ENCODE assay signal across 8 cellular contexts in genomic region chr3:107524214-107525100, GRCh38. TPM values are rescaled to one million over a fixed set of nuclear protein-coding genes. Genes with fewer than 3 reads are reported as not detected.
A peak's percentile ranks its signal among the peaks of the same experiment; 100 is the strongest.
DNase-seq lines count a peak whose midpoint lies in the region; ATAC-seq and TF ChIP-seq lines count a peak whose summit lies in the region.

No MANE protein-coding gene starts in this region.

- H3K27ac Mint-ChIP-seq in nephron progenitor cell: peak overlapping the region; percentile 93

- H3K4me1 Mint-ChIP-seq in nephron progenitor cell: peaks cover 39% of the 10 kb centered on the region

- peak overlapping the region; percentile 75 for H3K27ac ChIP-seq in foreskin keratinocyte
- H3K27ac ChIP-seq in thoracic aorta: peak overlapping the region; percentile 87 to 94

- H3K4me3 ChIP-seq in AG04449 (ENCODE audit: low read depth, low read length): peak overlapping the region; percentile 80
- H3K4me3 ChIP-seq in thoracic aorta: peak overlapping the region; percentile 95

- POLR2A ChIA-PET in AG04449 (lab: Yijun Ruan, JAX): interaction anchor here (1.0 kb wide), 1 partner anchor 9 kb away, joined by 4 read pairs; no protein-coding TSS in a partner anchor

- no peaks in the 10 kb centered on the region for H3K27me3 ChIP-seq in foreskin keratinocyte
- no peaks in the 10 kb centered on the region for H3K27me3 ChIP-seq in thoracic aorta (replicated peaks; ENCODE audit: insufficient read depth)

- H3K4me1 ChIP-seq in foreskin keratinocyte (no peaks in the 10 kb centered on the region), thoracic aorta (ENCODE audit: control insufficient read depth in 1 of 2, low read depth in 2 of 2) (peaks cover 11 to 15% of the 10 kb centered on the region in 2 donors)

- no peaks in the 10 kb centered on the region for H3K9me3 ChIP-seq in thoracic aorta

- CTCF ChIA-PET in AG04449 (lab: Yijun Ruan, JAX): interaction anchor here (1.0 to 1.4 kb wide), 5 partner anchors 10 to 289 kb away, joined by 3 to 7 read pairs (median 3); no protein-coding TSS in a partner anchor

- TF ChIP-seq CTCF in AG04449 (IDR thresholded peaks at IDR 0.05; ENCODE audit: insufficient read depth, low read length, missing control alignments) (no peak), foreskin keratinocyte (conservative IDR thresholded peaks at IDR 0.05) (no peak), nephron progenitor cell (IDR thresholded peaks at IDR 0.05) (no peak), thoracic aorta (IDR thresholded peaks at IDR 0.05) (no peak)

- no peaks in the 10 kb centered on the region for H3K9me3 Mint-ChIP-seq in nephron progenitor cell

- no peak for ATAC-seq in foreskin keratinocyte
- peak; percentile 14 for ATAC-seq in thoracic aorta (ENCODE audit: insufficient number of reproducible peaks, low FRiP score, low read depth)

- peaks cover 25% of the 10 kb centered on the region for H3K36me3 Mint-ChIP-seq in nephron progenitor cell (ENCODE audit: low read depth)

- no peaks in the 10 kb centered on the region for H3K36me3 ChIP-seq in thoracic aorta

- H3K4me3 Mint-ChIP-seq in nephron progenitor cell: peak overlapping the region; percentile 96

- H3K27me3 Mint-ChIP-seq in nephron progenitor cell (ENCODE audit: low read depth, poor library complexity): peaks cover 3% of the 10 kb centered on the region

- DNase-seq in AG04449 (ENCODE audit: low read depth, low spot score): no peak
- peak; percentile 6 for DNase-seq in GM19238 (ENCODE audit: insufficient read length, low spot score)
- peak; percentile 73 for DNase-seq in RPMI7951 (ENCODE audit: low read depth)
- DNase-seq in activated gamma-delta T cell treated with Interleukin-2 at 50 U/mL for 16 hours: peak; percentile 39
- DNase-seq in foreskin keratinocyte: peak; percentile 32 to 56
- DNase-seq in nephron progenitor cell: peak; percentile 67
- DNase-seq in thoracic aorta (ENCODE audit: low spot score): no peak
- DNase-seq in NCI-H187 (lab: John Stamatoyannopoulos, UW): no peak

RNA-seq across cellular contexts. Expression of gene BBX, which starts 1.7 kb away (rescaled TPM):
- 54.2 and 54.9 TPM in 2 replicates for total RNA-seq in RPMI7951 (2014; rRNA removed; shearing (Covaris generic))
- total RNA-seq in foreskin keratinocyte (51.1 and 52.8 TPM in 2 replicates), thoracic aorta (10 to 100 TPM; 57.4 to 74.5 TPM)
- polyA plus RNA-seq in foreskin keratinocyte: 4.7 TPM in 2 replicates

Comparison
In these comparisons a context has a peak if more than half of its experiments do, and no peak if none do; other contexts are left out.
1. DNase-seq: peak in GM19238 (single experiment), RPMI7951 (single experiment), activated gamma-delta T cell treated with Interleukin-2 at 50 U/mL for 16 hours (single experiment), foreskin keratinocyte (2 of 2) and nephron progenitor cell (single experiment); none in AG04449 (single experiment), thoracic aorta (single experiment) and NCI-H187 (0 of 2).